Comparison of ENCODE assay signal across 8 cellular contexts in genomic region chr4:56977321-56978012, GRCh38. TPM values are rescaled to one million over a fixed set of nuclear protein-coding genes. Genes with fewer than 3 reads are reported as not detected.
A peak's percentile ranks its signal among the peaks of the same experiment; 100 is the strongest.
DNase-seq lines count a peak whose midpoint lies in the region; ATAC-seq and TF ChIP-seq lines count a peak whose summit lies in the region.

Gene NOA1, minus strand, starts transcription at chr4:56977606. Its CDS starts 21 bp downstream, at chr4:56977585.

- H3K4me1 ChIP-seq in mucosa of rectum (ENCODE audit: control insufficient read depth in 2 of 2, insufficient read depth in 2 of 2, low read length in 2 of 2), result peaks cover 12 to 13% of the 10 kb centered on the region in 2 donors

- ATAC-seq in GM21717 (IDR thresholded peaks at IDR 0.05; ENCODE audit: unreplicated experiment), result peak; percentile 82

- H3K27me3 Mint-ChIP-seq in activated T-cell treated with anti-CD3 and anti-CD28 coated beads, Interleukin-2, amount 50 U/mL, for 24 hours, result no peaks in the 10 kb centered on the region

- peaks cover 9% of the 10 kb centered on the region for H3K9me3 Mint-ChIP-seq in activated T-cell treated with anti-CD3 and anti-CD28 coated beads, Interleukin-2, amount 50 U/mL, for 24 hours

- H3K27ac Mint-ChIP-seq in activated T-cell treated with anti-CD3 and anti-CD28 coated beads, Interleukin-2, amount 50 U/mL, for 24 hours, result peak within 1 kb of the TSS; percentile 100

- H3K36me3 Mint-ChIP-seq in activated T-cell treated with anti-CD3 and anti-CD28 coated beads, Interleukin-2, amount 50 U/mL, for 24 hours (ENCODE audit: low read depth), result peaks cover 87% of the 10 kb centered on the region

- DNase-seq in DMS153 treated with DMSO at 0.1 percent for 48 hours (lab: John Stamatoyannopoulos, UW; ENCODE audit: unreplicated experiment) (peak; percentile 90), KBM-7 (peak; percentile 100), erythroblast (lab: John Stamatoyannopoulos, UW) (peak; percentile 98 to 99)
- DNase-seq in activated T-cell treated with anti-CD3 and anti-CD28 coated beads, Interleukin-2, amount 50 U/mL, for 24 hours, result peak; percentile 99
- DNase-seq in stimulated activated CD8-positive, alpha-beta memory T cell treated with anti-CD3 and anti-CD28 coated beads, Interleukin-4, amount 100 ng/mL, for 48 hours, result peak; percentile 98

- H3K4me3 ChIP-seq in mucosa of rectum (ENCODE audit: low read length in 2 of 2), result peak within 1 kb of the TSS; percentile 100

- peak within 1 kb of the TSS; percentile 84 to 98 for H3K9ac ChIP-seq in mucosa of rectum (ENCODE audit: low read depth in 1 of 2, low read length in 2 of 2)

- H3K4me1 Mint-ChIP-seq in activated T-cell treated with anti-CD3 and anti-CD28 coated beads, Interleukin-2, amount 50 U/mL, for 24 hours (ENCODE audit: low read depth), result peaks cover 53% of the 10 kb centered on the region

- H3K27ac ChIP-seq in mucosa of rectum (ENCODE audit: low read depth in 2 of 2, low read length in 2 of 2), result peak within 1 kb of the TSS; percentile 93 to 95

- H3K36me3 ChIP-seq in mucosa of rectum (ENCODE audit: control insufficient read depth in 2 of 2, insufficient read depth in 2 of 2, low read length in 2 of 2), result peaks cover 17 to 21% of the 10 kb centered on the region in 2 donors

- H3K9me3 ChIP-seq in mucosa of rectum (ENCODE audit: control insufficient read depth in 2 of 2, low read length in 2 of 2), result peaks cover 3 to 4% of the 10 kb centered on the region in 2 donors

- peak within 1 kb of the TSS; percentile 99 for H3K4me3 Mint-ChIP-seq in activated T-cell treated with anti-CD3 and anti-CD28 coated beads, Interleukin-2, amount 50 U/mL, for 24 hours

- H3K27me3 ChIP-seq in mucosa of rectum (ENCODE audit: control insufficient read depth in 2 of 2, insufficient read depth in 2 of 2, low read length in 2 of 2), result no peaks in the 10 kb centered on the region

- in situ Hi-C loops in KBM-7 (cut with MboI; ENCODE audit: low pct_unique_long_range_greater_than_20kb, low sequenced_read_pairs), result no loop called here

- peak; percentile 91 for TF ChIP-seq POLR2A in erythroblast (IDR thresholded peaks at IDR 0.05; ENCODE audit: low read length)

TF ChIP-seq in PFSK-1, 5 proteins besides CTCF, POLR2A, EP300 and RAD21:
- TF ChIP-seq POLR2AphosphoS5 (IDR thresholded peaks at IDR 0.05; ENCODE audit: low read depth, low read length) (peak; percentile 84), FOXP2 (optimal IDR thresholded peaks at IDR 0.05; ENCODE audit: borderline replicate concordance, extremely low read depth, extremely low read length, insufficient read depth) (peak; percentile 36), REST (IDR thresholded peaks at IDR 0.05; ENCODE audit: insufficient read depth in 1 of 2, low read depth in 2 of 2, low read length in 2 of 2) (no peak), SIN3A (IDR thresholded peaks at IDR 0.05; ENCODE audit: borderline replicate concordance, insufficient read depth, low read length) (no peak), TAF1 (IDR thresholded peaks at IDR 0.05; ENCODE audit: borderline replicate concordance, insufficient read depth, low read length) (peak; percentile 79)

RNA-seq across cellular contexts. Expression of gene NOA1, which starts in this region (rescaled TPM):
- polyA plus RNA-seq in PFSK-1 (2012; ENCODE audit: insufficient read length, low read depth), result 11.5 TPM

Comparison
In these comparisons a context has a peak if more than half of its experiments do, and no peak if none do; other contexts are left out.
1. Peak in every context shown above with its lines: DNase-seq, ATAC-seq, H3K4me3 ChIP-seq and H3K27ac ChIP-seq.